In genomic region chr17:40317880-40318834, GRCh38 we compare ENCODE assay signal across 8 cellular contexts. TPM values are rescaled to one million over a fixed set of nuclear protein-coding genes. Genes with fewer than 3 reads are reported as not detected.
DNase-seq lines count a peak whose midpoint lies in the region; ATAC-seq and TF ChIP-seq lines count a peak whose summit lies in the region.

No MANE protein-coding gene starts in this region.

- intact Hi-C loops in colonic mucosa (cut with DNase I): no loop called here

- H3K27me3 ChIP-seq in colonic mucosa: no peaks in the 10 kb centered on the region

- H3K27ac ChIP-seq in colonic mucosa: peak overlapping the region; percentile 81

- peak; percentile 80 for TF ChIP-seq POLR2A in GM19099 (IDR thresholded peaks at IDR 0.05; ENCODE audit: extremely low read depth, insufficient read length, low read depth)

- DNase-seq in AG20443 (ENCODE audit: low spot score): peak; percentile 98
- DNase-seq in NCI-H510A treated with DMSO at 0.1 percent for 48 hours (lab: John Stamatoyannopoulos, UW): peak; percentile 87
- peak; percentile 94 for DNase-seq in activated CD4-positive, alpha-beta T cell treated with anti-CD3 and anti-CD28 coated beads for 48 hours
- DNase-seq in colonic mucosa: peak; percentile 97
- peak; percentile 99 for DNase-seq in left kidney (ENCODE audit: low read depth, low spot score)
- peak; percentile 93 for DNase-seq in stimulated activated CD4-positive, alpha-beta T cell treated with anti-CD3 and anti-CD28 coated beads, Interleukin-1b, Interleukin-23, amount 100 ng/mL, for 48 hours

- H3K36me3 ChIP-seq in colonic mucosa: no peaks in the 10 kb centered on the region

- peak overlapping the region; percentile 82 to 90 for H3K9ac ChIP-seq in colonic mucosa (ENCODE audit: low read depth in 2 of 2, low read length in 2 of 2)

- peaks cover 23% of the 10 kb centered on the region for H3K4me1 ChIP-seq in colonic mucosa

- peak; percentile 53 for ATAC-seq in HG03432 (IDR thresholded peaks at IDR 0.05; ENCODE audit: unreplicated experiment)

- H3K4me3 ChIP-seq in colonic mucosa: peak overlapping the region; percentile 89

- TF ChIP-seq CTCF in colonic mucosa (IDR thresholded peaks at IDR 0.05): no peak

- H3K9me3 ChIP-seq in colonic mucosa: no peaks in the 10 kb centered on the region

RNA-seq across cellular contexts. Expression of gene RARA, which starts 9.2 kb away (rescaled TPM):
- total RNA-seq in colonic mucosa: 10 to 100 TPM; 25.6 to 46.7 TPM

RNA-seq across cellular contexts. Expression of gene CDC6, which starts 30.5 kb away (rescaled TPM):
- total RNA-seq in colonic mucosa: 10 to 100 TPM in 1 of 2 donors, 1 to 10 TPM in 1; 8.5 to 40.8 TPM

RNA-seq across cellular contexts. Expression of gene GJD3, which starts 46.4 kb away (rescaled TPM):
- under 1 TPM; 0.40 to 0.85 TPM for total RNA-seq in colonic mucosa

Comparison
In these comparisons a context has a peak if more than half of its experiments do, and no peak if none do; other contexts are left out.
1. Peak in every context shown above with its lines: DNase-seq, ATAC-seq, H3K4me3 ChIP-seq and H3K27ac ChIP-seq.